In genomic region chr6:13395272-13396237, GRCh38 we compare ENCODE assay signal across 8 cellular contexts.
DNase-seq lines count a peak whose midpoint lies in the region; ATAC-seq and TF ChIP-seq lines count a peak whose summit lies in the region.

No MANE protein-coding gene starts in this region.

- CTCF ChIA-PET in activated CD4-positive, alpha-beta T cell treated with anti-CD3 and anti-CD28 coated beads, Interleukin-2, amount 10 ng/mL, durations not matched to agents 7 days and 5 days (lab: Charles Lee), result interaction anchor here (1.7 kb wide), 1 partner anchor 11 kb away, joined by 4 read pairs; no protein-coding TSS in a partner anchor

- intact Hi-C loops in psoas muscle (cut with DNase I), result no loop called here

- WGBS in psoas muscle, 3 donors, result 48 to 55% (median 49%) methylated on average over 12 of the region's 12 CpGs

- H3K36me3 ChIP-seq in SJSA1 (no peaks in the 10 kb centered on the region), psoas muscle (ENCODE audit: insufficient read depth in 1 of 2, low read depth in 1 of 2) (no peaks in the 10 kb centered on the region)

- H3K4me3 ChIP-seq in SJSA1, result no peak overlapping the region
- no peak overlapping the region for H3K4me3 ChIP-seq in psoas muscle

- no peak overlapping the region for H3K4me3 Mint-ChIP-seq in activated CD4-positive, alpha-beta T cell treated with anti-CD3 and anti-CD28 coated beads, Interleukin-2, amount 10 ng/mL, durations not matched to agents 7 days and 5 days

- TF ChIP-seq CTCF in C4-2B (conservative IDR thresholded peaks at IDR 0.05) (no peak), psoas muscle (IDR thresholded peaks at IDR 0.05) (no peak)

- POLR2A ChIA-PET in activated CD4-positive, alpha-beta T cell treated with anti-CD3 and anti-CD28 coated beads, Interleukin-2, amount 10 ng/mL, durations not matched to agents 7 days and 5 days (lab: Charles Lee), result no interaction called here

- no peaks in the 10 kb centered on the region for H3K9me3 Mint-ChIP-seq in activated CD4-positive, alpha-beta T cell treated with anti-CD3 and anti-CD28 coated beads, Interleukin-2, amount 10 ng/mL, durations not matched to agents 7 days and 5 days

- H3K27ac ChIP-seq in C4-2B (peak overlapping the region; percentile 88), SJSA1 (peak overlapping the region; percentile 4; the same call in 1 of the 2 replicates), psoas muscle (peak overlapping the region; percentile 37)

- H3K9me3 ChIP-seq in SJSA1 (replicated peaks), result no peaks in the 10 kb centered on the region
- H3K9me3 ChIP-seq in psoas muscle, result no peaks in the 10 kb centered on the region

- peak; percentile 39 for ATAC-seq in HG03066 (IDR thresholded peaks at IDR 0.05; ENCODE audit: low read depth, unreplicated experiment)
- peak; percentile 45 to 77 (median 50) for ATAC-seq in psoas muscle

- H3K27me3 Mint-ChIP-seq in activated CD4-positive, alpha-beta T cell treated with anti-CD3 and anti-CD28 coated beads, Interleukin-2, amount 10 ng/mL, durations not matched to agents 7 days and 5 days, result no peaks in the 10 kb centered on the region

- H3K27ac Mint-ChIP-seq in activated CD4-positive, alpha-beta T cell treated with anti-CD3 and anti-CD28 coated beads, Interleukin-2, amount 10 ng/mL, durations not matched to agents 7 days and 5 days, result no peak overlapping the region

- H3K4me1 ChIP-seq in SJSA1 (replicated peaks), result peaks cover 8% of the 10 kb centered on the region
- H3K4me1 ChIP-seq in psoas muscle, result peaks cover 46% of the 10 kb centered on the region

- no peaks in the 10 kb centered on the region for H3K36me3 Mint-ChIP-seq in activated CD4-positive, alpha-beta T cell treated with anti-CD3 and anti-CD28 coated beads, Interleukin-2, amount 10 ng/mL, durations not matched to agents 7 days and 5 days (ENCODE audit: low read depth)

- peaks cover 9% of the 10 kb centered on the region for H3K4me1 Mint-ChIP-seq in activated CD4-positive, alpha-beta T cell treated with anti-CD3 and anti-CD28 coated beads, Interleukin-2, amount 10 ng/mL, durations not matched to agents 7 days and 5 days

- DNase-seq in SJSA1 (ENCODE audit: low read depth in 1 of 2, low spot score in 2 of 2) (peak; percentile 34 to 58), foreskin melanocyte (peak; percentile 23), psoas muscle (peak; percentile 62 to 67)
- no peak for DNase-seq in activated CD4-positive, alpha-beta T cell treated with anti-CD3 and anti-CD28 coated beads, Interleukin-2, amount 50 U/mL, for 48 hours
- DNase-seq in activated naive CD4-positive, alpha-beta T cell treated with Interleukin-2 at 50 U/mL for 16 hours, result no peak
- no peak for DNase-seq in activated CD4-positive, alpha-beta T cell treated with anti-CD3 and anti-CD28 coated beads, Interleukin-2, amount 10 ng/mL, durations not matched to agents 7 days and 5 days

- H3K27me3 ChIP-seq in SJSA1 (replicated peaks), result no peaks in the 10 kb centered on the region
- no peaks in the 10 kb centered on the region for H3K27me3 ChIP-seq in psoas muscle (ENCODE audit: insufficient read depth in 3 of 3, low read length in 2 of 3)

Comparison
In these comparisons a context has a peak if more than half of its experiments do, and no peak if none do; other contexts are left out.
1. H3K27ac ChIP-seq: peak in every context shown above with its lines; median percentile 88 in C4-2B; 37 in psoas muscle; 4 in SJSA1.
2. DNase-seq: peak in SJSA1 (2 of 2), foreskin melanocyte (single experiment) and psoas muscle (2 of 2); none in activated CD4-positive, alpha-beta T cell treated with anti-CD3 and anti-CD28 coated beads, Interleukin-2, amount 50 U/mL, for 48 hours (0 of 2), activated naive CD4-positive, alpha-beta T cell treated with Interleukin-2 at 50 U/mL for 16 hours (single experiment) and activated CD4-positive, alpha-beta T cell treated with anti-CD3 and anti-CD28 coated beads, Interleukin-2, amount 10 ng/mL, durations not matched to agents 7 days and 5 days (single experiment).